8 cellular contexts compared by ENCODE assay signal in genomic region chr4:25915359-25915716, GRCh38. TPM values are rescaled to one million over a fixed set of nuclear protein-coding genes. Genes with fewer than 3 reads are reported as not detected.
DNase-seq lines count a peak whose midpoint lies in the region; ATAC-seq and TF ChIP-seq lines count a peak whose summit lies in the region.

No MANE protein-coding gene starts in this region.

- no peak overlapping the region for H3K27ac Mint-ChIP-seq in activated CD4-positive, alpha-beta T cell treated with anti-CD3 and anti-CD28 coated beads, Interleukin-2, amount 10 ng/mL, durations not matched to agents 24 days and 14 days
- H3K27ac Mint-ChIP-seq in stimulated activated memory B cell treated with anti-CD40 and anti-IgM and Interleukin-4, amounts not matched to agents 10 μg/mL and 1 μg/mL and 100 μg/mL, for 72 hours = peak overlapping the region; percentile 97

- H3K27ac ChIP-seq in PC-9 = no peak overlapping the region; the same call in 1 of the 2 replicates
- peak overlapping the region in 3 of 4 donors; percentile 85 to 92 (median 91) for H3K27ac ChIP-seq in esophagus muscularis mucosa (replicated peaks in 1 of 4)

- peaks cover 22% of the 10 kb centered on the region for H3K79me2 ChIP-seq in PC-9 (ENCODE audit: low read depth)

- H3K4me1 ChIP-seq in PC-9 (replicated peaks; ENCODE audit: insufficient read depth) (peaks cover 21% of the 10 kb centered on the region), esophagus muscularis mucosa (peaks cover 21 to 34% (median 26%) of the 10 kb centered on the region in 4 donors)

- H3K36me3 ChIP-seq in PC-9 (ENCODE audit: low read depth) (no peaks in the 10 kb centered on the region), esophagus muscularis mucosa (peaks cover 0 to 3% (median 0%) of the 10 kb centered on the region in 4 donors)

- peaks cover 5% of the 10 kb centered on the region for H3K36me3 Mint-ChIP-seq in activated CD4-positive, alpha-beta T cell treated with anti-CD3 and anti-CD28 coated beads, Interleukin-2, amount 10 ng/mL, durations not matched to agents 24 days and 14 days (ENCODE audit: low read depth)
- peaks cover 7% of the 10 kb centered on the region for H3K36me3 Mint-ChIP-seq in stimulated activated memory B cell treated with anti-CD40 and anti-IgM and Interleukin-4, amounts not matched to agents 10 μg/mL and 1 μg/mL and 100 μg/mL, for 72 hours

- TF ChIP-seq EP300 in esophagus muscularis mucosa (IDR thresholded peaks at IDR 0.05) = no peak

- H3K4me2 ChIP-seq in PC-9 = peak overlapping the region; percentile 80

- POLR2A ChIA-PET in PC-9 (lab: Charles Lee; ENCODE audit: unreplicated experiment) = no interaction called here

- H2AFZ ChIP-seq in PC-9 = no peak overlapping the region; the same call in 1 of the 2 replicates

- peaks cover 17% of the 10 kb centered on the region for H3K4me1 Mint-ChIP-seq in activated CD4-positive, alpha-beta T cell treated with anti-CD3 and anti-CD28 coated beads, Interleukin-2, amount 10 ng/mL, durations not matched to agents 24 days and 14 days
- H3K4me1 Mint-ChIP-seq in stimulated activated memory B cell treated with anti-CD40 and anti-IgM and Interleukin-4, amounts not matched to agents 10 μg/mL and 1 μg/mL and 100 μg/mL, for 72 hours = peaks cover 38% of the 10 kb centered on the region

- WGBS in esophagus muscularis mucosa = 71% methylated on average over 12 of the region's 12 CpGs

- DNase-seq in activated CD4-positive, alpha-beta T cell treated with anti-CD3 and anti-CD28 coated beads, Interleukin-2, amount 10 ng/mL, durations not matched to agents 24 days and 14 days = no peak
- DNase-seq in activated CD4-positive, alpha-beta T cell treated with anti-CD3 and anti-CD28 coated beads for 1 hour = no peak
- DNase-seq in PC-9 (no peak), esophagus muscularis mucosa (ENCODE audit: extremely low spot score) (no peak), NCI-H345 (lab: John Stamatoyannopoulos, UW) (no peak), GM19240 (ENCODE audit: insufficient read length, low spot score) (no peak), NCI-H748 (lab: John Stamatoyannopoulos, UW; ENCODE audit: unreplicated experiment) (no peak)

- no peaks in the 10 kb centered on the region for H3K9me3 ChIP-seq in PC-9 (ENCODE audit: insufficient read depth, low read depth)
- H3K9me3 ChIP-seq in esophagus muscularis mucosa = no peaks in the 10 kb centered on the region

- CTCF ChIA-PET in PC-9 (lab: Charles Lee) = no interaction called here

- peak overlapping the region; percentile 62; the same call in 1 of the 2 replicates for H3K4me3 ChIP-seq in PC-9
- H3K4me3 ChIP-seq in esophagus muscularis mucosa = peak overlapping the region in 2 of 4 donors; percentile 72 to 77

- no peak for TF ChIP-seq CTCF in PC-9 (conservative IDR thresholded peaks at IDR 0.05)
- no peak for TF ChIP-seq CTCF in esophagus muscularis mucosa (IDR thresholded peaks at IDR 0.05)

- no peaks in the 10 kb centered on the region for H3K9me2 ChIP-seq in PC-9 (ENCODE audit: insufficient read depth)

- no peak for ATAC-seq in stimulated activated memory B cell treated with anti-CD40 and anti-IgM and Interleukin-4, amounts not matched to agents 10 μg/mL and 1 μg/mL and 100 μg/mL, for 72 hours

- TF ChIP-seq POLR2A in esophagus muscularis mucosa (IDR thresholded peaks at IDR 0.05; ENCODE audit: low read depth) = no peak

- no peaks in the 10 kb centered on the region for H4K20me1 ChIP-seq in PC-9 (ENCODE audit: insufficient read depth)

- H3K27me3 ChIP-seq in PC-9 (ENCODE audit: insufficient read depth, low read depth) (no peaks in the 10 kb centered on the region), esophagus muscularis mucosa (no peaks in the 10 kb centered on the region)

- intact Hi-C loops in activated CD4-positive, alpha-beta T cell treated with anti-CD3 and anti-CD28 coated beads, Interleukin-2, amount 10 ng/mL, durations not matched to agents 24 days and 14 days (cut with micrococcal nuclease) = loop anchor here (2.0 to 10.0 kb wide), 2 partner anchors 755 to 1089 kb away; partner anchors contain the start of gene SEPSECS
- intact Hi-C loops in PC-9 (cut with micrococcal nuclease; ENCODE audit: unreplicated experiment) (no loop called here), esophagus muscularis mucosa (cut with DNase I) (loop anchor here (10.0 kb wide), 1 partner anchor 51 kb away; the partner anchor contains the start of gene SEL1L3)

- H3K9me3 Mint-ChIP-seq in activated CD4-positive, alpha-beta T cell treated with anti-CD3 and anti-CD28 coated beads, Interleukin-2, amount 10 ng/mL, durations not matched to agents 24 days and 14 days = no peaks in the 10 kb centered on the region
- H3K9me3 Mint-ChIP-seq in stimulated activated memory B cell treated with anti-CD40 and anti-IgM and Interleukin-4, amounts not matched to agents 10 μg/mL and 1 μg/mL and 100 μg/mL, for 72 hours = no peaks in the 10 kb centered on the region

- peaks cover 9% of the 10 kb centered on the region; the same call in 1 of the 2 replicates for H3F3A ChIP-seq in PC-9 (ENCODE audit: insufficient read depth, low read depth)

- BruUV-seq in PC-9 (replicated peaks; lab: Mats Ljungman, UMichigan) = no TSS peak

- peak overlapping the region; percentile 96 for H3K4me3 Mint-ChIP-seq in activated CD4-positive, alpha-beta T cell treated with anti-CD3 and anti-CD28 coated beads, Interleukin-2, amount 10 ng/mL, durations not matched to agents 24 days and 14 days
- peak overlapping the region; percentile 98 for H3K4me3 Mint-ChIP-seq in stimulated activated memory B cell treated with anti-CD40 and anti-IgM and Interleukin-4, amounts not matched to agents 10 μg/mL and 1 μg/mL and 100 μg/mL, for 72 hours

- peaks cover 9% of the 10 kb centered on the region for H3K27me3 Mint-ChIP-seq in activated CD4-positive, alpha-beta T cell treated with anti-CD3 and anti-CD28 coated beads, Interleukin-2, amount 10 ng/mL, durations not matched to agents 24 days and 14 days
- no peaks in the 10 kb centered on the region for H3K27me3 Mint-ChIP-seq in stimulated activated memory B cell treated with anti-CD40 and anti-IgM and Interleukin-4, amounts not matched to agents 10 μg/mL and 1 μg/mL and 100 μg/mL, for 72 hours

RNA-seq across cellular contexts. Expression of gene SMIM20, which starts 1.3 kb away (rescaled TPM):
- 17.0 and 18.9 TPM in 2 replicates for total RNA-seq in activated CD4-positive, alpha-beta T cell treated with anti-CD3 and anti-CD28 coated beads, Interleukin-2, amount 10 ng/mL, durations not matched to agents 24 days and 14 days
- 40.5 and 44.2 TPM in 2 replicates for total RNA-seq in PC-9 (2021)
- total RNA-seq in esophagus muscularis mucosa = 10 to 100 TPM; 24.0 to 33.2 (median 26.9) TPM

RNA-seq across cellular contexts. Expression of gene SEL1L3, which starts 52.5 kb away (rescaled TPM):
- total RNA-seq in activated CD4-positive, alpha-beta T cell treated with anti-CD3 and anti-CD28 coated beads, Interleukin-2, amount 10 ng/mL, durations not matched to agents 24 days and 14 days = 33.9 and 35.3 TPM in 2 replicates
- total RNA-seq in PC-9 (2021) (78.4 and 79.2 TPM in 2 replicates), esophagus muscularis mucosa (10 to 100 TPM in 1 of 4 donors, 1 to 10 TPM in 3; 3.3 to 11.7 (median 5.7) TPM)
